In genomic region chr13:98576215-98576945, GRCh38 we compare ENCODE assay signal across 8 cellular contexts. TPM values are rescaled to one million over a fixed set of nuclear protein-coding genes. Genes with fewer than 3 reads are reported as not detected.
DNase-seq lines count a peak whose midpoint lies in the region; ATAC-seq, FAIRE-seq and TF ChIP-seq lines count a peak whose summit lies in the region.

No MANE protein-coding gene starts in this region.

- no peak for TF ChIP-seq CTCF in GM12878 (IDR thresholded peaks at IDR 0.05 in 2 of 3, conservative IDR thresholded peaks at IDR 0.05 in 1 of 3; ENCODE audit: control insufficient read depth in 2 of 3, extremely low read depth in 1 of 3, insufficient read depth in 1 of 3, low read depth in 3 of 3, low read length in 3 of 3)

- H3K9me3 ChIP-seq in SJCRH30 (replicated peaks) (no peaks in the 10 kb centered on the region), GM12878 (replicated peaks; ENCODE audit: control insufficient read depth, insufficient read depth, low read length) (no peaks in the 10 kb centered on the region), iPS-15b (ENCODE audit: control insufficient read depth, insufficient read depth, low read length) (no peaks in the 10 kb centered on the region), small intestine (ENCODE audit: control insufficient read depth, low read depth) (no peaks in the 10 kb centered on the region)

- TF ChIP-seq POLR2A in GM12878 (IDR thresholded peaks at IDR 0.05; ENCODE audit: low read depth, low read length), result 0 out of 2 replicates have a peak, but pooled peaks have one; percentile 15

- H2AFZ ChIP-seq in GM12878 (ENCODE audit: control insufficient read depth, low read depth, low read length), result no peak overlapping the region

- ATAC-seq in GM18519 (IDR thresholded peaks at IDR 0.05; ENCODE audit: low FRiP score, unreplicated experiment) (peak; percentile 22), HG03039 (IDR thresholded peaks at IDR 0.05; ENCODE audit: unreplicated experiment) (peak; percentile 27), GM12878 (peak; percentile 37)

- H3K4me3 ChIP-seq in SJCRH30 (peak overlapping the region; percentile 94), GM12878 (peak overlapping the region; percentile 87), iPS-15b (ENCODE audit: low read depth, low read length) (peak overlapping the region; percentile 61), small intestine (ENCODE audit: low read depth in 1 of 2, low read length in 2 of 2) (peak overlapping the region; percentile 92 to 98)

- TF ChIP-seq EP300 in GM12878 (IDR thresholded peaks at IDR 0.05; ENCODE audit: borderline replicate concordance in 1 of 2, control insufficient read depth in 1 of 2, low read depth in 2 of 2, low read length in 2 of 2), result no peak

- H3K79me2 ChIP-seq in GM12878 (ENCODE audit: control insufficient read depth, insufficient read depth, low read length), result peaks cover 54% of the 10 kb centered on the region

- no peak for FAIRE-seq in GM12878 (lab: Jason Lieb, UNC)
- no peak for FAIRE-seq in small intestine (lab: Jason Lieb, UNC)

- H3K36me3 ChIP-seq in SJCRH30 (no peaks in the 10 kb centered on the region), GM12878 (ENCODE audit: control insufficient read depth in 2 of 2, insufficient read depth in 2 of 2, low read length in 1 of 2) (no peaks in the 10 kb centered on the region), iPS-15b (ENCODE audit: control insufficient read depth, insufficient read depth, low read length) (no peaks in the 10 kb centered on the region), small intestine (ENCODE audit: control insufficient read depth in 2 of 2, insufficient read depth in 2 of 2, low read length in 2 of 2) (no peaks in the 10 kb centered on the region)

- H3K27ac ChIP-seq in SJCRH30, result peak overlapping the region; percentile 66
- peak overlapping the region; percentile 81 for H3K27ac ChIP-seq in GM12878 (ENCODE audit: control insufficient read depth, insufficient read depth)
- H3K27ac ChIP-seq in small intestine (ENCODE audit: low read depth in 1 of 2, low read length in 1 of 2), result peak overlapping the region; percentile 97 to 98

- H3K27me3 ChIP-seq in SJCRH30 (no peaks in the 10 kb centered on the region), GM12878 (replicated peaks in 1 of 2; ENCODE audit: control insufficient read depth in 2 of 2, insufficient read depth in 2 of 2, low read length in 1 of 2) (no peaks in the 10 kb centered on the region), iPS-15b (ENCODE audit: control insufficient read depth, insufficient read depth, low read length) (no peaks in the 10 kb centered on the region), small intestine (ENCODE audit: control insufficient read depth in 2 of 2, insufficient read depth in 2 of 2, low read length in 2 of 2) (no peaks in the 10 kb centered on the region)

- in situ Hi-C loops in GM12878 (cut with MboI), result no loop called here

- H3K9ac ChIP-seq in GM12878 (ENCODE audit: control insufficient read depth, insufficient read depth, low read length) (peak overlapping the region; percentile 90), iPS-15b (ENCODE audit: low read depth, low read length) (peak overlapping the region; percentile 82)

- intact Hi-C loops in GM12878 (cut with micrococcal nuclease; ENCODE audit: unreplicated experiment), result loop anchor here (10.0 kb wide), 1 partner anchor 848 kb away; no protein-coding TSS in a partner anchor

- CTCF ChIA-PET in GM12878 (lab: Yijun Ruan, JAX), result interaction anchor here (0.9 to 2.0 kb wide), 4 partner anchors 56 to 94 kb away, joined by 3 to 9 read pairs (median 3); no protein-coding TSS in a partner anchor

- peak overlapping the region; percentile 84; the same call in 1 of the 2 replicates for H3K4me2 ChIP-seq in GM12878 (ENCODE audit: control insufficient read depth, insufficient read depth)

- 1% methylated on average over 48 of the region's 98 CpGs for WGBS in GM12878 (ENCODE audit: insufficient coverage, insufficient replicate concordance, low lambda C conversion rate, missing lambda C conversion rate)
- WGBS in small intestine, 3 donors, result 0% methylated on average over 55 to 98 of the region's 98 CpGs

- H4K20me1 ChIP-seq in GM12878 (ENCODE audit: control insufficient read depth, insufficient read depth), result no peaks in the 10 kb centered on the region

- peak; percentile 22 for DNase-seq in A172 (ENCODE audit: low spot score)
- DNase-seq in SJCRH30, result peak; percentile 35 to 44
- DNase-seq in GM12878 (ENCODE audit: low read depth, low spot score), result no peak
- peak; percentile 60 for DNase-seq in small intestine
- no peak for DNase-seq in amniotic stem cell (lab: John Stamatoyannopoulos, UW)

- POLR2A ChIA-PET in GM12878 (lab: Charles Lee), result interaction anchor here (0.9 to 1.7 kb wide), 5 partner anchors 12 to 73 kb away, joined by 3 to 5 read pairs (median 4); no protein-coding TSS in a partner anchor

- SMC1A ChIA-PET in GM12878 (lab: Charles Lee; ENCODE audit: uncharacterized antibody, unreplicated experiment), result interaction anchor here (0.6 to 1.4 kb wide), 5 partner anchors 9 to 75 kb away, joined by 3 to 6 read pairs (median 4); no protein-coding TSS in a partner anchor

- TF ChIP-seq RAD21 in GM12878 (IDR thresholded peaks at IDR 0.05; ENCODE audit: insufficient read depth, low read depth, low read length), result no peak

- H3K4me1 ChIP-seq in SJCRH30 (peaks cover 36% of the 10 kb centered on the region), GM12878 (ENCODE audit: control insufficient read depth, insufficient read depth, low read length) (peaks cover 20% of the 10 kb centered on the region), iPS-15b (ENCODE audit: control insufficient read depth, insufficient read depth, low read length) (peaks cover 16% of the 10 kb centered on the region), small intestine (ENCODE audit: control insufficient read depth in 2 of 2, insufficient read depth in 1 of 2, low read depth in 1 of 2, low read length in 1 of 2) (peaks cover 3 to 17% of the 10 kb centered on the region in 2 donors)

- no TSS peak for BruUV-seq in GM12878 (replicated peaks; lab: Mats Ljungman, UMichigan)

- RAD21 ChIA-PET in GM12878 (lab: Charles Lee; ENCODE audit: unreplicated experiment), result interaction anchor here (0.9 to 1.7 kb wide), 8 partner anchors 31 to 93 kb away, joined by 3 to 9 read pairs (median 4); no protein-coding TSS in a partner anchor

TF ChIP-seq in GM12878, 131 proteins besides CTCF, POLR2A, EP300 and RAD21 (continues in another document):
- TF ChIP-seq NR2F1 (conservative IDR thresholded peaks at IDR 0.05) (peak; percentile 17; the same call in 1 of the 2 replicates), ZNF24 (IDR thresholded peaks at IDR 0.05) (no peak), TCF12 (IDR thresholded peaks at IDR 0.05; ENCODE audit: low read depth, low read length) (no peak), DPF2 (IDR thresholded peaks at IDR 0.05) (0 out of 2 replicates have a peak, but pooled peaks have one; percentile 67), PAX5 (IDR thresholded peaks at IDR 0.05; ENCODE audit: borderline replicate concordance, low read depth, low read length) (no peak), BACH1 (IDR thresholded peaks at IDR 0.05; ENCODE audit: borderline replicate concordance) (0 out of 2 replicates have a peak, but pooled peaks have one; percentile 32), HDAC2 (IDR thresholded peaks at IDR 0.05) (no peak), EED (IDR thresholded peaks at IDR 0.05; ENCODE audit: low read depth) (no peak), CBFB (IDR thresholded peaks at IDR 0.05; ENCODE audit: low read depth) (no peak), ASH2L (IDR thresholded peaks at IDR 0.05; ENCODE audit: borderline replicate concordance, low read depth) (0 out of 2 replicates have a peak, but pooled peaks have one; percentile 48), LARP7 (IDR thresholded peaks at IDR 0.05) (peak; percentile 74; the same call in 1 of the 2 replicates), SIN3A (IDR thresholded peaks at IDR 0.05; ENCODE audit: low read depth, low read length) (0 out of 2 replicates have a peak, but pooled peaks have one; percentile 35), ATF2 (IDR thresholded peaks at IDR 0.05; ENCODE audit: low read length) (no peak), HCFC1 (IDR thresholded peaks at IDR 0.05; ENCODE audit: low read length) (no peak)

RNA-seq across cellular contexts. Expression of gene STK24, which starts 0.5 kb away (rescaled TPM):
- total RNA-seq in A172 (2014; rRNA removed; shearing (Covaris generic)), result 105 and 121 TPM in 2 replicates
- total RNA-seq in SJCRH30 (2014; rRNA removed; shearing (Covaris generic)), result 71.4 and 80.2 TPM in 2 replicates
- total RNA-seq in GM12878 (2013; cell fraction: nucleolus; rRNA removed), result 91.0 and 96.5 TPM in 2 replicates
- total RNA-seq in GM12878 (2014; rRNA removed), result 52.2 and 61.7 TPM in 2 replicates
- 66.3 and 68.6 TPM in 2 replicates for total RNA-seq in GM12878 (2014; rRNA removed; fragmentation: Illumina TruSeq; extraction: Trizol)
- total RNA-seq in GM12878 (2021), result 87.0 and 88.1 TPM in 2 replicates
- 66.2 TPM for polyA plus RNA-seq in GM12878 (2011; ENCODE audit: low read depth)
- polyA plus RNA-seq in GM12878 (2011; rRNA removed), result 56.7 and 70.4 TPM in 2 replicates
- 43.2 and 61.8 TPM in 2 replicates for polyA plus RNA-seq in GM12878 (2011; cell fraction: cytosol; rRNA removed)
- polyA plus RNA-seq in GM12878 (2011; cell fraction: nucleus; rRNA removed), result 59.5 and 64.2 TPM in 2 replicates
- 87.5 and 98.1 TPM in 2 replicates for polyA plus RNA-seq in GM12878 (2012)
- polyA plus RNA-seq in GM12878 (2014; fragmentation: Illumina TruSeq; extraction: Trizol), result 115 and 132 TPM in 2 replicates
- 10 to 100 TPM in 1 of 2 experiments, 1 to 10 TPM in 1; 9.9 to 19.1 TPM for polyA plus RNA-seq in GM12878 (2014; fragmentation: Nextera tagmentation; extraction: Ambion mirVana)
- 49.5 and 53.6 TPM in 2 replicates for polyA plus RNA-seq in GM12878 (2014; rRNA removed)
- 1 to 10 TPM; 7.5 to 8.2 TPM for polyA plus RNA-seq in GM12878 (2016; fragmentation: Nextera tagmentation; extraction: Ambion mirVana)
- polyA minus RNA-seq in GM12878 (2011; rRNA and poly(A)+ RNA removed), result 30.6 and 38.6 TPM in 2 replicates
- 15.6 and 23.4 TPM in 2 replicates for polyA minus RNA-seq in GM12878 (2011; cell fraction: cytosol; rRNA and poly(A)+ RNA removed)
- polyA minus RNA-seq in GM12878 (2011; cell fraction: nucleus; rRNA and poly(A)+ RNA removed), result 29.5 and 49.8 TPM in 2 replicates
- polyA plus RNA-seq in small intestine, result 100 to 1,000 TPM in 2 of 3 donors, 10 to 100 TPM in 1; 71.4 to 116 (median 114) TPM

Comparison
In these comparisons a context has a peak if more than half of its experiments do, and no peak if none do; other contexts are left out.
1. DNase-seq: peak in A172 (single experiment), SJCRH30 (2 of 2) and small intestine (single experiment); none in GM12878 (single experiment) and amniotic stem cell (single experiment).
2. Peak in every context shown above with its lines, with median percentiles within 50 percentile points of each other: ATAC-seq, H3K27ac ChIP-seq and H3K4me3 ChIP-seq.